29 cellular contexts compared by ENCODE assay signal in genomic region chr11:75285776-75286360, GRCh38. TPM values are rescaled to one million over a fixed set of nuclear protein-coding genes. Genes with fewer than 3 reads are reported as not detected.
"Had no signal": no experiment of that assay in that cellular context is flagged by ENCODE, and none has a peak within 500 bp of the region (broad histone marks: within the 10 kb centered on the region; RNA-seq: fewer than 3 reads in every experiment).

No MANE protein-coding gene starts in this region.

- H3K9me3 ChIP-seq: adrenal gland, body of pancreas, breast epithelium, MG63, Peyer's patch had no signal

- ATAC-seq: activated CD8-positive, alpha-beta T cell treated with anti-CD3 and anti-CD28 coated beads, Interleukin-2, amount 10 ng/mL, durations not matched to agents 7 days and 5 days; activated naive CD4-positive, alpha-beta T cell treated with anti-CD3 and anti-CD28 coated beads, Interleukin-2, amount 50 U/mL, for 72 hours; body of pancreas; PC-3 had no signal

- H3K36me3 ChIP-seq: MG63 had no signal

- DNase-seq: activated CD4-positive, alpha-beta T cell treated with anti-CD3 and anti-CD28 coated beads, Interleukin-2, amount 10 ng/mL, durations not matched to agents 7 days and 5 days; activated CD4-positive, alpha-beta T cell treated with anti-CD3 and anti-CD28 coated beads, Interleukin-2, amount 50 U/mL, for 48 hours; activated CD8-positive, alpha-beta T cell treated with anti-CD3 and anti-CD28 coated beads, Interleukin-2, amount 10 ng/mL, durations not matched to agents 7 days and 5 days; activated gamma-delta T cell treated with Interleukin-2 at 50 U/mL for 16 hours; activated naive CD4-positive, alpha-beta T cell treated with anti-CD3 and anti-CD28 coated beads for 36 hours; activated T-cell treated with anti-CD3 and anti-CD28 coated beads, Interleukin-2, amount 50 U/mL, for 24 hours; adrenal gland; body of pancreas; caudate nucleus; Kasumi-1; KG1; MG63; NCI-H1048; NCI-H1105 treated with DMSO at 0.1 percent for 48 hours; NCI-H1436 treated with DMSO at 0.1 percent for 48 hours; NCI-H1694 treated with DMSO at 0.1 percent for 48 hours; NCI-H2029; NCI-H510A; NCI-H526; NCI-H748 treated with DMSO at 0.1 percent for 48 hours; NK-92 treated with Interleukin-12 subunit alpha and Interleukin-12 subunit beta, amount 100 ng/mL, for 24 hours; PC-3; Peyer's patch; RPMI8226; SW 1271; T-helper 1 cell; T1000 had no signal

- H3K4me3 ChIP-seq: adrenal gland, body of pancreas, breast epithelium, MG63, Peyer's patch had no signal

- H3K27ac Mint-ChIP-seq: activated CD4-positive, alpha-beta T cell treated with anti-CD3 and anti-CD28 coated beads, Interleukin-2, amount 10 ng/mL, durations not matched to agents 7 days and 5 days; activated T-cell treated with anti-CD3 and anti-CD28 coated beads, Interleukin-2, amount 50 U/mL, for 24 hours had no signal

- H3K4me1 ChIP-seq: adrenal gland, body of pancreas had no signal

- H3K27me3 ChIP-seq: adrenal gland, body of pancreas, breast epithelium, MG63, Peyer's patch had no signal

- H3K36me3 Mint-ChIP-seq: activated naive CD4-positive, alpha-beta T cell treated with anti-CD3 and anti-CD28 coated beads, Interleukin-2, amount 50 U/mL, for 72 hours had no signal

- H3K27ac ChIP-seq: adrenal gland, body of pancreas, breast epithelium, Peyer's patch had no signal

- H3K4me1 Mint-ChIP-seq: activated CD4-positive, alpha-beta T cell treated with anti-CD3 and anti-CD28 coated beads, Interleukin-2, amount 10 ng/mL, durations not matched to agents 7 days and 5 days had no signal

- H3K4me3 Mint-ChIP-seq: activated CD4-positive, alpha-beta T cell treated with anti-CD3 and anti-CD28 coated beads, Interleukin-2, amount 10 ng/mL, durations not matched to agents 7 days and 5 days; activated CD8-positive, alpha-beta T cell treated with anti-CD3 and anti-CD28 coated beads, Interleukin-2, amount 10 ng/mL, durations not matched to agents 7 days and 5 days; activated naive CD4-positive, alpha-beta T cell treated with anti-CD3 and anti-CD28 coated beads for 36 hours; activated T-cell treated with anti-CD3 and anti-CD28 coated beads, Interleukin-2, amount 50 U/mL, for 24 hours had no signal

- H3K27me3 Mint-ChIP-seq: activated CD4-positive, alpha-beta T cell treated with anti-CD3 and anti-CD28 coated beads, Interleukin-2, amount 10 ng/mL, durations not matched to agents 7 days and 5 days; activated T-cell treated with anti-CD3 and anti-CD28 coated beads, Interleukin-2, amount 50 U/mL, for 24 hours had no signal

RNA-seq across cellular contexts. Expression of gene TPBGL, which starts 45.3 kb away (rescaled TPM):
- total RNA-seq: activated naive CD4-positive, alpha-beta T cell treated with anti-CD3 and anti-CD28 coated beads for 36 hours; PC-3 had no signal
